9 cellular contexts compared by ENCODE assay signal in the genomic region with DNA sequence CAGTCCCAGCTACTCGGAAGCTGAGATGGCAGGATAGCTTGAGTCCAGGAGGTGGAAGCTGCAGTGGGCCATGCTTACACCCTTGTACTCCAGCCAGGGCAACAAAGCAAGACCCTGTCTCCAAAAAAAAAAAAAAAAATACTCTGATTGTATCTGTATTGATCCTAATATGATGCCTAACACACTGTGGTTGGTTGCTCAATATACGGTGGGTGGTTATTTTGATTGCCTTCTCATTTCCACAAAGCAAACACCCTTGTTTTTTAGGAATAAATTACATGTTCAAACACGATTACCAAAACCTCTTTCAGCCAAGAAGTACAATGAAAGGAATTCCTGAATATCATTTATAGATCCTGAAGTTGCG. TPM values are rescaled to one million over a fixed set of nuclear protein-coding genes. Genes with fewer than 3 reads are reported as not detected.
DNase-seq lines count a peak whose midpoint lies in the region; ATAC-seq and TF ChIP-seq lines count a peak whose summit lies in the region.
"Had no signal": no experiment of that assay in that cellular context is flagged by ENCODE, and none has a peak within 500 bp of the region (broad histone marks: within the 10 kb centered on the region; RNA-seq: fewer than 3 reads in every experiment).

No MANE protein-coding gene starts in this region.

- peak overlapping the region; percentile 87 for H3K4me3 ChIP-seq in astrocyte of the spinal cord (ENCODE audit: low read depth, low read length)
- peak overlapping the region in 1 of 2 experiments; percentile 96 for H3K4me3 ChIP-seq in mesenchymal stem cell (ENCODE audit: insufficient read depth in 1 of 2, low read depth in 1 of 2, low read length in 2 of 2)
- H3K4me3 ChIP-seq in upper lobe of right lung, result peak overlapping the region; percentile 77

- H3K4me1 Mint-ChIP-seq in activated naive CD4-positive, alpha-beta T cell treated with anti-CD3 and anti-CD28 coated beads, Interleukin-2, amount 10 ng/mL, durations not matched to agents 7 days and 5 days, result peaks cover 61% of the 10 kb centered on the region

- TF ChIP-seq CTCF in astrocyte of the spinal cord (IDR thresholded peaks at IDR 0.05; ENCODE audit: low read depth, low read length), result no peak
- TF ChIP-seq CTCF in upper lobe of right lung (IDR thresholded peaks at IDR 0.05), result no peak

- peak overlapping the region; percentile 96 for H3K9ac ChIP-seq in mesenchymal stem cell (ENCODE audit: low read length)

- H3K23ac ChIP-seq in mesenchymal stem cell (ENCODE audit: low read length in 2 of 2), result no peak overlapping the region

- intact Hi-C loops in upper lobe of right lung (cut with DNase I), result no loop called here

- H3K27ac ChIP-seq in mesenchymal stem cell (ENCODE audit: low read length, poor library complexity, severe bottlenecking) (no peak overlapping the region), upper lobe of right lung (no peak overlapping the region)

- WGBS in mesenchymal stem cell, result 99% methylated on average over 4 of the region's 4 CpGs

- H4K91ac ChIP-seq in mesenchymal stem cell (ENCODE audit: low read length), result no peak overlapping the region

- in situ Hi-C loops in astrocyte of the spinal cord (cut with HindIII; ENCODE audit: low sequenced_read_pairs), result no loop called here

- H3K9me3 ChIP-seq in mesenchymal stem cell (ENCODE audit: control insufficient read depth, low read length) (no peaks in the 10 kb centered on the region), upper lobe of right lung (no peaks in the 10 kb centered on the region)

- peak overlapping the region; percentile 89 for H3K4me3 Mint-ChIP-seq in activated naive CD4-positive, alpha-beta T cell treated with anti-CD3 and anti-CD28 coated beads, Interleukin-2, amount 10 ng/mL, durations not matched to agents 7 days and 5 days

- H3K36me3 Mint-ChIP-seq in activated naive CD4-positive, alpha-beta T cell treated with anti-CD3 and anti-CD28 coated beads, Interleukin-2, amount 10 ng/mL, durations not matched to agents 7 days and 5 days, result peaks cover 55% of the 10 kb centered on the region

- peaks cover 3% of the 10 kb centered on the region for H3K4me1 ChIP-seq in mesenchymal stem cell (ENCODE audit: control insufficient read depth, insufficient read depth, low read depth, low read length)
- peaks cover 61% of the 10 kb centered on the region for H3K4me1 ChIP-seq in upper lobe of right lung

- no peak overlapping the region for H2BK120ac ChIP-seq in mesenchymal stem cell (ENCODE audit: low read depth, low read length)

- H3K27ac Mint-ChIP-seq in activated naive CD4-positive, alpha-beta T cell treated with anti-CD3 and anti-CD28 coated beads, Interleukin-2, amount 10 ng/mL, durations not matched to agents 7 days and 5 days, result no peak overlapping the region

- DNase-seq in activated naive CD4-positive, alpha-beta T cell treated with anti-CD3 and anti-CD28 coated beads, Interleukin-2, amount 10 ng/mL, durations not matched to agents 7 days and 5 days, result no peak
- no peak for DNase-seq in activated naive CD4-positive, alpha-beta T cell treated with anti-CD3 and anti-CD28 coated beads, Interleukin-2, amount 50 U/mL, for 16 hours
- DNase-seq in astrocyte of the spinal cord (ENCODE audit: low read depth, low spot score) (no peak), mesenchymal stem cell (no peak), upper lobe of right lung (no peak), NOMO-1 treated with dmso at 0.1 percent for 144 hours (lab: John Stamatoyannopoulos, UW; ENCODE audit: unreplicated experiment) (no peak), occipital lobe (lab: John Stamatoyannopoulos, UW) (no peak)
- DNase-seq: stimulated activated CD4-positive, alpha-beta T cell treated with anti-CD3 and anti-CD28 coated beads, Interleukin-15, amount 100 ng/mL, for 24 hours had no signal

- no peak overlapping the region for H2BK15ac ChIP-seq in mesenchymal stem cell (ENCODE audit: low read depth, poor library complexity, severe bottlenecking)

- H3K27me3 ChIP-seq in mesenchymal stem cell (ENCODE audit: control insufficient read depth in 1 of 2, insufficient read depth in 1 of 2, low read length in 2 of 2) (no peaks in the 10 kb centered on the region), upper lobe of right lung (no peaks in the 10 kb centered on the region)

- H3K36me3 ChIP-seq in mesenchymal stem cell (ENCODE audit: control insufficient read depth in 1 of 2, insufficient read depth in 2 of 2, low read depth in 1 of 2, low read length in 2 of 2) (no peaks in the 10 kb centered on the region), upper lobe of right lung (peaks cover under 1% of the 10 kb centered on the region)

- no peak overlapping the region for H2BK12ac ChIP-seq in mesenchymal stem cell (ENCODE audit: low read length in 2 of 2)

- H3K9me3 Mint-ChIP-seq in activated naive CD4-positive, alpha-beta T cell treated with anti-CD3 and anti-CD28 coated beads, Interleukin-2, amount 10 ng/mL, durations not matched to agents 7 days and 5 days, result no peaks in the 10 kb centered on the region

- H2BK5ac ChIP-seq in mesenchymal stem cell (ENCODE audit: low read depth, low read length, poor library complexity, severe bottlenecking), result no peak overlapping the region

- H2AFZ ChIP-seq in mesenchymal stem cell (ENCODE audit: low read depth, low read length), result no peak overlapping the region

- H3K4ac ChIP-seq in mesenchymal stem cell (ENCODE audit: low read depth in 1 of 2, low read length in 2 of 2), result no peak overlapping the region

- H3K18ac ChIP-seq in mesenchymal stem cell (ENCODE audit: low read depth in 1 of 2, low read length in 2 of 2), result no peak overlapping the region

- H3K27me3 Mint-ChIP-seq in activated naive CD4-positive, alpha-beta T cell treated with anti-CD3 and anti-CD28 coated beads, Interleukin-2, amount 10 ng/mL, durations not matched to agents 7 days and 5 days, result peaks cover 4% of the 10 kb centered on the region

- no peak overlapping the region for H2AK5ac ChIP-seq in mesenchymal stem cell (ENCODE audit: low read length, severe bottlenecking)

- H3K14ac ChIP-seq in mesenchymal stem cell (ENCODE audit: low read length in 2 of 2), result no peak overlapping the region

- ATAC-seq in upper lobe of right lung, result no peak
- ATAC-seq in HG02970 (IDR thresholded peaks at IDR 0.05; ENCODE audit: low FRiP score, unreplicated experiment), result no peak

- peaks cover 3% of the 10 kb centered on the region for H3K79me1 ChIP-seq in mesenchymal stem cell (replicated peaks; ENCODE audit: low read length, poor library complexity, severe bottlenecking)

- H3K4me2 ChIP-seq in mesenchymal stem cell (ENCODE audit: low read length, poor library complexity, severe bottlenecking), result peak overlapping the region; percentile 54

- H4K8ac ChIP-seq in mesenchymal stem cell (ENCODE audit: low read length), result no peak overlapping the region

- CTCF ChIA-PET in activated naive CD4-positive, alpha-beta T cell treated with anti-CD3 and anti-CD28 coated beads, Interleukin-2, amount 10 ng/mL, durations not matched to agents 7 days and 5 days (lab: Charles Lee), result interaction anchor here (0.7 to 1.2 kb wide), 2 partner anchors 24 to 29 kb away, joined by 3 to 4 read pairs; no protein-coding TSS in a partner anchor

RNA-seq across cellular contexts. Expression of a gene that starts 3.4 kb away (rescaled TPM):
- polyA plus RNA-seq in mesenchymal stem cell (2013, experiment 1 of 2), result 15.8 TPM
- polyA plus RNA-seq in mesenchymal stem cell (2013, experiment 2 of 2), result 16.5 TPM
- 23.5 TPM for total RNA-seq in upper lobe of right lung
- 83.1 TPM for total RNA-seq in occipital lobe
